9 cellular contexts compared by ENCODE assay signal in genomic region chr6:2841264-2842138, GRCh38. TPM values are rescaled to one million over a fixed set of nuclear protein-coding genes. Genes with fewer than 3 reads are reported as not detected.
A peak's percentile ranks its signal among the peaks of the same experiment; 100 is the strongest.
DNase-seq lines count a peak whose midpoint lies in the region; ATAC-seq and TF ChIP-seq lines count a peak whose summit lies in the region.
"Had no signal": no experiment of that assay in that cellular context is flagged by ENCODE, and none has a peak within 500 bp of the region (broad histone marks: within the 10 kb centered on the region; RNA-seq: fewer than 3 reads in every experiment).

TSS of gene SERPINB1 (minus strand) at chr6:2841863. CDS start at chr6:2840586, 1,277 bp downstream.

- H3K27me3 Mint-ChIP-seq in CD4-positive, CD25-positive, alpha-beta regulatory T cell = no peaks in the 10 kb centered on the region
- no peaks in the 10 kb centered on the region for H3K27me3 Mint-ChIP-seq in nephron progenitor cell (ENCODE audit: low read depth, poor library complexity)
- no peaks in the 10 kb centered on the region for H3K27me3 Mint-ChIP-seq in stimulated activated naive CD8-positive, alpha-beta T cell treated with anti-CD3 and anti-CD28 coated beads, Interleukin-15, Interleukin-2, amounts not matched to agents 100 ng/mL and 50 ng/mL, for 24 hours

- no peaks in the 10 kb centered on the region for H3K9me3 Mint-ChIP-seq in CD4-positive, CD25-positive, alpha-beta regulatory T cell
- no peaks in the 10 kb centered on the region for H3K9me3 Mint-ChIP-seq in nephron progenitor cell
- no peaks in the 10 kb centered on the region for H3K9me3 Mint-ChIP-seq in stimulated activated naive CD8-positive, alpha-beta T cell treated with anti-CD3 and anti-CD28 coated beads, Interleukin-15, Interleukin-2, amounts not matched to agents 100 ng/mL and 50 ng/mL, for 24 hours

- H3K4me3 Mint-ChIP-seq in CD4-positive, CD25-positive, alpha-beta regulatory T cell = peak within 1 kb of the TSS; percentile 87 to 94 (median 92)
- peak within 1 kb of the TSS; percentile 91 for H3K4me3 Mint-ChIP-seq in nephron progenitor cell
- H3K4me3 Mint-ChIP-seq in stimulated activated naive CD8-positive, alpha-beta T cell treated with anti-CD3 and anti-CD28 coated beads, Interleukin-15, Interleukin-2, amounts not matched to agents 100 ng/mL and 50 ng/mL, for 24 hours = peak within 1 kb of the TSS; percentile 90

- peaks cover 38% of the 10 kb centered on the region for H3K4me1 ChIP-seq in CD4-positive, CD25-positive, alpha-beta regulatory T cell (ENCODE audit: control insufficient read depth, insufficient read depth, low read length, poor library complexity, severe bottlenecking)

- peak; percentile 80 to 81 for ATAC-seq in CD4-positive, CD25-positive, alpha-beta regulatory T cell (ENCODE audit: low read depth in 2 of 2)
- peak; percentile 80 for ATAC-seq in GM19467 (IDR thresholded peaks at IDR 0.05; ENCODE audit: unreplicated experiment)

- H3K27ac Mint-ChIP-seq in CD4-positive, CD25-positive, alpha-beta regulatory T cell = peak within 1 kb of the TSS; percentile 93 to 95 (median 94)
- peak within 1 kb of the TSS; percentile 100 for H3K27ac Mint-ChIP-seq in nephron progenitor cell
- H3K27ac Mint-ChIP-seq in stimulated activated naive CD8-positive, alpha-beta T cell treated with anti-CD3 and anti-CD28 coated beads, Interleukin-15, Interleukin-2, amounts not matched to agents 100 ng/mL and 50 ng/mL, for 24 hours = peak within 1 kb of the TSS; percentile 89

- peaks cover 19% of the 10 kb centered on the region for H3K36me3 Mint-ChIP-seq in CD4-positive, CD25-positive, alpha-beta regulatory T cell
- H3K36me3 Mint-ChIP-seq in nephron progenitor cell (ENCODE audit: low read depth) = peaks cover 11% of the 10 kb centered on the region
- H3K36me3 Mint-ChIP-seq in stimulated activated naive CD8-positive, alpha-beta T cell treated with anti-CD3 and anti-CD28 coated beads, Interleukin-15, Interleukin-2, amounts not matched to agents 100 ng/mL and 50 ng/mL, for 24 hours (ENCODE audit: low read depth) = peaks cover 31% of the 10 kb centered on the region

- H3K27me3 ChIP-seq in CD4-positive, CD25-positive, alpha-beta regulatory T cell (ENCODE audit: control insufficient read depth, insufficient read depth, low read length) = no peaks in the 10 kb centered on the region

- peaks cover 30 to 63% (median 44%) of the 10 kb centered on the region in 4 donors for H3K4me1 Mint-ChIP-seq in CD4-positive, CD25-positive, alpha-beta regulatory T cell
- H3K4me1 Mint-ChIP-seq in nephron progenitor cell = peaks cover 59% of the 10 kb centered on the region
- peaks cover 71% of the 10 kb centered on the region for H3K4me1 Mint-ChIP-seq in stimulated activated naive CD8-positive, alpha-beta T cell treated with anti-CD3 and anti-CD28 coated beads, Interleukin-15, Interleukin-2, amounts not matched to agents 100 ng/mL and 50 ng/mL, for 24 hours (ENCODE audit: low read depth)

- in situ Hi-C loops in KBM-7 (cut with MboI; ENCODE audit: low pct_unique_long_range_greater_than_20kb, low sequenced_read_pairs) = loop anchor here (10.0 kb wide), 1 partner anchor 93 kb away; no protein-coding TSS in a partner anchor

- no peaks in the 10 kb centered on the region for H3K9me3 ChIP-seq in CD4-positive, CD25-positive, alpha-beta regulatory T cell (ENCODE audit: control insufficient read depth in 2 of 2, low read length in 2 of 2)

- peaks cover 31% of the 10 kb centered on the region for H3K36me3 ChIP-seq in CD4-positive, CD25-positive, alpha-beta regulatory T cell (ENCODE audit: control insufficient read depth, insufficient read depth, low read length)

- peak; percentile 67 to 94 (median 67) for DNase-seq in CD4-positive, CD25-positive, alpha-beta regulatory T cell
- DNase-seq in KBM-7 (peak; percentile 93), SHP77 treated with DMSO at 0.1 percent for 48 hours (lab: John Stamatoyannopoulos, UW) (peak; percentile 71), activated gamma-delta T cell treated with Interleukin-2 at 50 U/mL for 16 hours (peak; percentile 63), fibroblast of villous mesenchyme (ENCODE audit: low read depth) (peak; percentile 98), nephron progenitor cell (peak; percentile 90)

- TF ChIP-seq CTCF in fibroblast of villous mesenchyme (IDR thresholded peaks at IDR 0.05; ENCODE audit: insufficient read depth, low read depth, low read length) (no peak), nephron progenitor cell (IDR thresholded peaks at IDR 0.05) (no peak)

- peak within 1 kb of the TSS; percentile 86 for H3K27ac ChIP-seq in CD4-positive, CD25-positive, alpha-beta regulatory T cell (ENCODE audit: insufficient read depth, low read length, poor library complexity, severe bottlenecking)
- H3K27ac ChIP-seq: SK-N-MC had no signal

- peak within 1 kb of the TSS; percentile 77 for H3K4me3 ChIP-seq in CD4-positive, CD25-positive, alpha-beta regulatory T cell (ENCODE audit: low read depth, low read length)
- peak within 1 kb of the TSS; percentile 65 for H3K4me3 ChIP-seq in fibroblast of villous mesenchyme (ENCODE audit: low read depth, low read length)

RNA-seq across cellular contexts. Expression of gene SERPINB1, which starts in this region (rescaled TPM):
- 38.1 TPM for total RNA-seq in CD4-positive, CD25-positive, alpha-beta regulatory T cell
- polyA plus RNA-seq in CD4-positive, CD25-positive, alpha-beta regulatory T cell = 100 to 1,000 TPM; 100 to 116 (median 109) TPM
- total RNA-seq in fibroblast of villous mesenchyme = 25.9 and 32.2 TPM in 2 replicates

Comparison
In these comparisons a context has a peak if more than half of its experiments do, and no peak if none do; other contexts are left out.
1. Peak in every context shown above with its lines: DNase-seq, ATAC-seq, H3K4me3 ChIP-seq and H3K27ac ChIP-seq.